Comparison of ENCODE assay signal across 13 cellular contexts in the genomic region with DNA sequence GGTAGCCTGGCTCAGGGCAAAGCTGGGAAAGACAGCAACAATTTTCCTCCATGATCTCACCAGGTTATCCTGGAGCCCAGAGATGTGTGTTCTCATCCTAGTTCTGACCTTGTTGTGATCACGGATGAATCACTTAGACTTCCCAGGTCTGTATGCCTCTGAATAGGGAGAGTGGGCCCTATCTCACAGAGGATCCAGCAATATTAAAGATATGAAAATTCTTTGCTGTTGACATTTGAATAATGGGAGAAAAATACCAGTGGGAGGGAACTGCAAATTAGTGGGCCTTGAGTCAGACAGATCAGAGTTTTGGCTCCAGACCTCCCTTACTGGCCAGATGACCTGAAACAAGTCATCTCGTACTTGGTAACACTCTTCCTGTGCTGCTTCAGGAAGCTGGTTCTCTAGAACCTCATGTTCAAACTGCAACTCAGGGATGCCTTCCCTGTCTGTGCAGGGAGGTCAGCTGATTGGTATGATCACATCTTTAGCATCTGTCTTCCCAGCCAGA. TPM values are rescaled to one million over a fixed set of nuclear protein-coding genes. Genes with fewer than 3 reads are reported as not detected.
DNase-seq lines count a peak whose midpoint lies in the region; ATAC-seq and TF ChIP-seq lines count a peak whose summit lies in the region.
"Had no signal": no experiment of that assay in that cellular context is flagged by ENCODE, and none has a peak within 500 bp of the region (broad histone marks: within the 10 kb centered on the region; RNA-seq: fewer than 3 reads in every experiment).

No MANE protein-coding gene starts in this region.

- H3K4me1 ChIP-seq in hepatocyte (ENCODE audit: insufficient read depth): peaks cover 8% of the 10 kb centered on the region

- H3K4me3 Mint-ChIP-seq in activated T-helper 1 cell treated with anti-CD3 and anti-CD28 coated beads, Interleukin-12 subunit alpha, Interleukin-12 subunit beta, Interleukin-2, Interleukin-4 antibody, amounts not matched to agents 30 ng/mL and 10 ng/mL and 1 ng/mL, durations not matched to agents 14 hours and 24 hours and 36 hours: peak overlapping the region; percentile 25

- H3K27me3 Mint-ChIP-seq in activated T-helper 1 cell treated with anti-CD3 and anti-CD28 coated beads, Interleukin-12 subunit alpha, Interleukin-12 subunit beta, Interleukin-2, Interleukin-4 antibody, amounts not matched to agents 30 ng/mL and 10 ng/mL and 1 ng/mL, durations not matched to agents 14 hours and 24 hours and 36 hours (ENCODE audit: insufficient read depth): no peaks in the 10 kb centered on the region

- H4K20me1 ChIP-seq in hepatocyte (ENCODE audit: insufficient read depth, poor library complexity, severe bottlenecking): no peaks in the 10 kb centered on the region

- H3K9me2 ChIP-seq in hepatocyte (replicated peaks; ENCODE audit: insufficient read depth): no peaks in the 10 kb centered on the region

- peak overlapping the region; percentile 24 for H3K27ac ChIP-seq in hepatocyte
- H3K27ac ChIP-seq in substantia nigra (ENCODE audit: low read depth, low read length, poor library complexity, severe bottlenecking): peak overlapping the region; percentile 35
- H3K27ac ChIP-seq: C4-2B, vagina had no signal

- no peaks in the 10 kb centered on the region for H3K36me3 ChIP-seq in hepatocyte (replicated peaks; ENCODE audit: insufficient read depth, low read depth)
- H3K36me3 ChIP-seq: vagina had no signal

- no peak overlapping the region for H3K4me3 ChIP-seq in hepatocyte
- H3K4me3 ChIP-seq: vagina had no signal

- H3K4me1 Mint-ChIP-seq in activated T-helper 1 cell treated with anti-CD3 and anti-CD28 coated beads, Interleukin-12 subunit alpha, Interleukin-12 subunit beta, Interleukin-2, Interleukin-4 antibody, amounts not matched to agents 30 ng/mL and 10 ng/mL and 1 ng/mL, durations not matched to agents 14 hours and 24 hours and 36 hours (ENCODE audit: low read depth): peaks cover 73% of the 10 kb centered on the region

- no peak overlapping the region for H3K4me2 ChIP-seq in hepatocyte

- intact Hi-C loops in activated T-helper 1 cell treated with anti-CD3 and anti-CD28 coated beads, Interleukin-12 subunit alpha, Interleukin-12 subunit beta, Interleukin-2, Interleukin-4 antibody, amounts not matched to agents 30 ng/mL and 10 ng/mL and 1 ng/mL, durations not matched to agents 14 hours and 24 hours and 36 hours (cut with micrococcal nuclease): no loop called here

- H2AFZ ChIP-seq in hepatocyte: no peak overlapping the region

- peak overlapping the region; percentile 19 to 37 for H3K27ac Mint-ChIP-seq in activated naive CD4-positive, alpha-beta T cell treated with anti-CD3 and anti-CD28 coated beads, Interleukin-2, amount 50 U/mL, for 72 hours
- H3K27ac Mint-ChIP-seq in activated T-helper 1 cell treated with anti-CD3 and anti-CD28 coated beads, Interleukin-12 subunit alpha, Interleukin-12 subunit beta, Interleukin-2, Interleukin-4 antibody, amounts not matched to agents 30 ng/mL and 10 ng/mL and 1 ng/mL, durations not matched to agents 14 hours and 24 hours and 36 hours: peak overlapping the region; percentile 87

- no peaks in the 10 kb centered on the region for H3K27me3 ChIP-seq in hepatocyte
- H3K27me3 ChIP-seq: vagina had no signal

- 91% methylated on average over 2 of the region's 2 CpGs for WGBS in hepatocyte (ENCODE audit: low lambda C conversion rate, missing lambda C conversion rate)

- no peak for TF ChIP-seq CTCF in hepatocyte (IDR thresholded peaks at IDR 0.05; ENCODE audit: poor library complexity)

- H3K9me3 ChIP-seq in hepatocyte (ENCODE audit: low read depth): no peaks in the 10 kb centered on the region
- H3K9me3 ChIP-seq: vagina had no signal

- DNase-seq in activated naive CD4-positive, alpha-beta T cell treated with anti-CD3 and anti-CD28 coated beads, Interleukin-2, amount 50 U/mL, for 72 hours (ENCODE audit: low spot score in 2 of 2): no peak
- no peak for DNase-seq in activated naive CD4-positive, alpha-beta T cell treated with anti-CD3 and anti-CD28 coated beads, Interleukin-2, amount 50 U/mL, for 16 hours
- DNase-seq in activated T-helper 1 cell treated with anti-CD3 and anti-CD28 coated beads, Interleukin-12 subunit alpha, Interleukin-12 subunit beta, Interleukin-2, Interleukin-4 antibody, amounts not matched to agents 30 ng/mL and 10 ng/mL and 1 ng/mL, durations not matched to agents 14 hours and 24 hours and 36 hours (ENCODE audit: low spot score): no peak
- DNase-seq in hepatocyte (ENCODE audit: low spot score): no peak
- no peak for DNase-seq in substantia nigra (lab: John Stamatoyannopoulos, UW)
- DNase-seq in HuH-7.5 (ENCODE audit: low spot score): no peak
- DNase-seq: activated T-cell treated with anti-CD3 and anti-CD28 coated beads, Interleukin-2, amount 50 U/mL, for 1 hour; OCI-M1; stimulated activated CD4-positive, alpha-beta T cell treated with anti-CD3 and anti-CD28 coated beads, Interleukin-12 subunit alpha, Interleukin-12 subunit beta, amount 100 ng/mL, for 4 hours had no signal

- H3K36me3 Mint-ChIP-seq in activated naive CD4-positive, alpha-beta T cell treated with anti-CD3 and anti-CD28 coated beads, Interleukin-2, amount 50 U/mL, for 72 hours: no peaks in the 10 kb centered on the region
- H3K36me3 Mint-ChIP-seq in activated T-helper 1 cell treated with anti-CD3 and anti-CD28 coated beads, Interleukin-12 subunit alpha, Interleukin-12 subunit beta, Interleukin-2, Interleukin-4 antibody, amounts not matched to agents 30 ng/mL and 10 ng/mL and 1 ng/mL, durations not matched to agents 14 hours and 24 hours and 36 hours (ENCODE audit: low read depth): peaks cover 35% of the 10 kb centered on the region

- ATAC-seq in activated naive CD4-positive, alpha-beta T cell treated with anti-CD3 and anti-CD28 coated beads, Interleukin-2, amount 50 U/mL, for 72 hours: peak in 1 of 2 donors; percentile 1
- ATAC-seq in HG03354 (IDR thresholded peaks at IDR 0.05; ENCODE audit: poor library complexity, severe bottlenecking, unreplicated experiment): no peak
- no peak for ATAC-seq in activated CD4-positive, CD25-positive, alpha-beta regulatory T cell treated with anti-CD3 and anti-CD28 coated beads, Interleukin-2, amount 50 U/mL, for 24 hours

- H3K9me3 Mint-ChIP-seq in activated naive CD4-positive, alpha-beta T cell treated with anti-CD3 and anti-CD28 coated beads, Interleukin-2, amount 50 U/mL, for 72 hours: no peaks in the 10 kb centered on the region
- no peaks in the 10 kb centered on the region for H3K9me3 Mint-ChIP-seq in activated T-helper 1 cell treated with anti-CD3 and anti-CD28 coated beads, Interleukin-12 subunit alpha, Interleukin-12 subunit beta, Interleukin-2, Interleukin-4 antibody, amounts not matched to agents 30 ng/mL and 10 ng/mL and 1 ng/mL, durations not matched to agents 14 hours and 24 hours and 36 hours

- H3K79me2 ChIP-seq in hepatocyte: no peaks in the 10 kb centered on the region

RNA-seq across cellular contexts. Expression of a gene that starts 32.8 kb away (rescaled TPM):
- total RNA-seq in activated naive CD4-positive, alpha-beta T cell treated with anti-CD3 and anti-CD28 coated beads, Interleukin-2, amount 50 U/mL, for 72 hours: 10 to 100 TPM; 11.5 to 31.6 TPM
- 52.1 and 56.5 TPM in 2 replicates for total RNA-seq in activated T-helper 1 cell treated with anti-CD3 and anti-CD28 coated beads, Interleukin-12 subunit alpha, Interleukin-12 subunit beta, Interleukin-2, Interleukin-4 antibody, amounts not matched to agents 30 ng/mL and 10 ng/mL and 1 ng/mL, durations not matched to agents 14 hours and 24 hours and 36 hours
- total RNA-seq in hepatocyte: 16.1 and 21.3 TPM in 2 replicates
- polyA plus RNA-seq in hepatocyte: 11.5 and 15.5 TPM in 2 replicates

RNA-seq across cellular contexts. Expression of a gene that starts 39.2 kb away (rescaled TPM):
- 100 to 1,000 TPM; 257 to 425 TPM for total RNA-seq in activated naive CD4-positive, alpha-beta T cell treated with anti-CD3 and anti-CD28 coated beads, Interleukin-2, amount 50 U/mL, for 72 hours
- total RNA-seq in activated T-helper 1 cell treated with anti-CD3 and anti-CD28 coated beads, Interleukin-12 subunit alpha, Interleukin-12 subunit beta, Interleukin-2, Interleukin-4 antibody, amounts not matched to agents 30 ng/mL and 10 ng/mL and 1 ng/mL, durations not matched to agents 14 hours and 24 hours and 36 hours: 387 and 400 TPM in 2 replicates
- total RNA-seq in hepatocyte: 120 and 133 TPM in 2 replicates
- 147 TPM in 2 replicates for polyA plus RNA-seq in hepatocyte
